1 cellular context compared by ENCODE assay signal in the genomic region with DNA sequence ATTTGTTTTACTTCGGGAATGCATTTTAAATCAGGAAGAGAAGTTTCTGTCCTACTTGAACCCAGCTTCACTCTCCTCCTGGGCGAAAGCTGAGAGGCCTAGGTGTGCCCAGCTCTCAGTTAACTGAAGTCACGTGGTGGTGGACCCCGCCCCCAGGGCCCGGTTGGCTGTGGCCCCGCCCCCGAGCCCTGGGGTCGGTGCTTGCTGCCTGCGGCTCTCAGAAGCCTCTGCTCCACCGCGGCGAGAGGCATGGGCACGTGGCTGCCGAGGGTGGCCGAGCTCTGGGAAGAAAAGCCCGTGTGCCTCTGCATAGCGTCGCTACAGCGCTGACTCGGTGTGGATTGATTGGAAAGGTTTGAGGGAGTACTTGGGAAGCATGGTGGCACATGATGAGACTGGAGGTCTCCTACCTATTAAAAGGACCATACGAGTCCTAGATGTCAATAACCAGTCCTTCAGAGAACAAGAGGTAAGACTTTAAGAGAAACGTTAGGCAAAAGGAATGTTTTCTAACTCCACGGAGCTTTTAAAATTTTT.
A peak's percentile ranks its signal among the peaks of the same experiment; 100 is the strongest.
TF ChIP-seq lines count a peak whose summit lies in the region.

No MANE protein-coding gene starts in this region.

TF ChIP-seq in HEK293, 187 proteins besides CTCF, POLR2A, EP300 and RAD21 (continued from another document and continues in another):
- TF ChIP-seq, protein P1, sequence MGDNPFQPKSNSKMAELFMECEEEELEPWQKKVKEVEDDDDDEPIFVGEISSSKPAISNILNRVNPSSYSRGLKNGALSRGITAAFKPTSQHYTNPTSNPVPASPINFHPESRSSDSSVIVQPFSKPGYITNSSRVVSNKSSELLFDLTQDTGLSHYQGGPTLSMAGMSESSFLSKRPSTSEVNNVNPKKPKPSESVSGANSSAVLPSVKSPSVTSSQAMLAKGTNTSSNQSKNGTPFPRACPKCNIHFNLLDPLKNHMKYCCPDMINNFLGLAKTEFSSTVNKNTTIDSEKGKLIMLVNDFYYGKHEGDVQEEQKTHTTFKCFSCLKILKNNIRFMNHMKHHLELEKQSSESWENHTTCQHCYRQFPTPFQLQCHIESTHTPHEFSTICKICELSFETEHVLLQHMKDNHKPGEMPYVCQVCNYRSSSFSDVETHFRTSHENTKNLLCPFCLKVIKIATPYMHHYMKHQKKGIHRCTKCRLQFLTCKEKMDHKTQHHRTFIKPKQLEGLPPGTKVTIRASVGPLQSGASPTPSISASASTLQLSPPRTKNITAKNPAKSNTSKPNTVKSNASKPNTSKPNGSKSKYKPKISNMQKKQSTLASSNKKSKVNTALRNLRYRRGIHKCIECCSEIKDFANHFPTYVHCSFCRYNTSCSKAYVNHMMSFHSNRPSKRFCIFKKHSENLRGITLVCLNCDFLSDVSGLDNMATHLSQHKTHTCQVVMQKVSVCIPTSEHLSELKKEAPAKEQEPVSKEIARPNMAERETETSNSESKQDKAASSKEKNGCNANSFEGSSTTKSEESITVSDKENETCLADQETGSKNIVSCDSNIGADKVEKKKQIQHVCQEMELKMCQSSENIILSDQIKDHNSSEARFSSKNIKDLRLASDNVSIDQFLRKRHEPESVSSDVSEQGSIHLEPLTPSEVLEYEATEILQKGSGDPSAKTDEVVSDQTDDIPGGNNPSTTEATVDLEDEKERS (tag by site-specific recombination; IDR thresholded peaks at IDR 0.05), result no peak
- TF ChIP-seq, protein P2, sequence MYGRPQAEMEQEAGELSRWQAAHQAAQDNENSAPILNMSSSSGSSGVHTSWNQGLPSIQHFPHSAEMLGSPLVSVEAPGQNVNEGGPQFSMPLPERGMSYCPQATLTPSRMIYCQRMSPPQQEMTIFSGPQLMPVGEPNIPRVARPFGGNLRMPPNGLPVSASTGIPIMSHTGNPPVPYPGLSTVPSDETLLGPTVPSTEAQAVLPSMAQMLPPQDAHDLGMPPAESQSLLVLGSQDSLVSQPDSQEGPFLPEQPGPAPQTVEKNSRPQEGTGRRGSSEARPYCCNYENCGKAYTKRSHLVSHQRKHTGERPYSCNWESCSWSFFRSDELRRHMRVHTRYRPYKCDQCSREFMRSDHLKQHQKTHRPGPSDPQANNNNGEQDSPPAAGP (tag by site-specific recombination; IDR thresholded peaks at IDR 0.05), result peak; percentile 44; the same call in 1 of the 2 replicates
- TF ChIP-seq, protein P3, sequence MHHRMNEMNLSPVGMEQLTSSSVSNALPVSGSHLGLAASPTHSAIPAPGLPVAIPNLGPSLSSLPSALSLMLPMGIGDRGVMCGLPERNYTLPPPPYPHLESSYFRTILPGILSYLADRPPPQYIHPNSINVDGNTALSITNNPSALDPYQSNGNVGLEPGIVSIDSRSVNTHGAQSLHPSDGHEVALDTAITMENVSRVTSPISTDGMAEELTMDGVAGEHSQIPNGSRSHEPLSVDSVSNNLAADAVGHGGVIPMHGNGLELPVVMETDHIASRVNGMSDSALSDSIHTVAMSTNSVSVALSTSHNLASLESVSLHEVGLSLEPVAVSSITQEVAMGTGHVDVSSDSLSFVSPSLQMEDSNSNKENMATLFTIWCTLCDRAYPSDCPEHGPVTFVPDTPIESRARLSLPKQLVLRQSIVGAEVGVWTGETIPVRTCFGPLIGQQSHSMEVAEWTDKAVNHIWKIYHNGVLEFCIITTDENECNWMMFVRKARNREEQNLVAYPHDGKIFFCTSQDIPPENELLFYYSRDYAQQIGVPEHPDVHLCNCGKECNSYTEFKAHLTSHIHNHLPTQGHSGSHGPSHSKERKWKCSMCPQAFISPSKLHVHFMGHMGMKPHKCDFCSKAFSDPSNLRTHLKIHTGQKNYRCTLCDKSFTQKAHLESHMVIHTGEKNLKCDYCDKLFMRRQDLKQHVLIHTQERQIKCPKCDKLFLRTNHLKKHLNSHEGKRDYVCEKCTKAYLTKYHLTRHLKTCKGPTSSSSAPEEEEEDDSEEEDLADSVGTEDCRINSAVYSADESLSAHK (tag by site-specific recombination; IDR thresholded peaks at IDR 0.05), result peak; percentile 49; the same call in 1 of the 2 replicates
- TF ChIP-seq ZNF747 (tag by site-specific recombination; IDR thresholded peaks at IDR 0.05) (no peak), ZNF112 (tag by site-specific recombination; IDR thresholded peaks at IDR 0.05) (no peak), ZNF510 (tag by site-specific recombination; IDR thresholded peaks at IDR 0.05; ENCODE audit: insufficient replicate concordance) (no peak), ZNF266 (tag by site-specific recombination; IDR thresholded peaks at IDR 0.05; ENCODE audit: low read depth) (no peak), GLI2 (tag by site-specific recombination; IDR thresholded peaks at IDR 0.05; ENCODE audit: borderline replicate concordance, low read depth) (no peak), ZNF292 (tag by site-specific recombination; IDR thresholded peaks at IDR 0.05; ENCODE audit: borderline replicate concordance, low read depth) (no peak), ZNF548 (tag by site-specific recombination; IDR thresholded peaks at IDR 0.05) (no peak), ZNF211 (tag by site-specific recombination; IDR thresholded peaks at IDR 0.05; ENCODE audit: low read depth) (no peak), ZNF239 (tag by site-specific recombination; IDR thresholded peaks at IDR 0.05) (no peak), ZNF571 (tag by site-specific recombination; IDR thresholded peaks at IDR 0.05) (no peak), GLI4 (tag by site-specific recombination; IDR thresholded peaks at IDR 0.05) (no peak), ZFP41 (tag by site-specific recombination; IDR thresholded peaks at IDR 0.05; ENCODE audit: borderline replicate concordance) (no peak), ZNF654 (tag by site-specific recombination; IDR thresholded peaks at IDR 0.05; ENCODE audit: low read depth) (no peak), ZNF426 (tag by site-specific recombination; IDR thresholded peaks at IDR 0.05) (no peak), TCF7L2 (IDR thresholded peaks at IDR 0.05; ENCODE audit: borderline replicate concordance, low read depth, low read length) (no peak), ZNF24 (tag by site-specific recombination; IDR thresholded peaks at IDR 0.05) (no peak), EGR2 (tag by site-specific recombination; IDR thresholded peaks at IDR 0.05; ENCODE audit: low read depth) (no peak), YY2 (tag by site-specific recombination; IDR thresholded peaks at IDR 0.05) (no peak), ZSCAN30 (tag by site-specific recombination; IDR thresholded peaks at IDR 0.05) (peak; percentile 88), ZNF155 (tag by site-specific recombination; IDR thresholded peaks at IDR 0.05) (no peak), ZNF610 (tag by site-specific recombination; IDR thresholded peaks at IDR 0.05; ENCODE audit: borderline replicate concordance) (no peak), ZBTB20 (tag by site-specific recombination; IDR thresholded peaks at IDR 0.05) (no peak), ZBTB17 (tag by site-specific recombination; IDR thresholded peaks at IDR 0.05) (peak; percentile 80), ZIC2 (tag by site-specific recombination; IDR thresholded peaks at IDR 0.05) (no peak), ZBTB1 (tag by site-specific recombination; IDR thresholded peaks at IDR 0.05) (no peak), ZNF558 (tag by site-specific recombination; IDR thresholded peaks at IDR 0.05) (no peak), ZNF175 (tag by site-specific recombination; IDR thresholded peaks at IDR 0.05) (no peak)
- TF ChIP-seq, protein P4, sequence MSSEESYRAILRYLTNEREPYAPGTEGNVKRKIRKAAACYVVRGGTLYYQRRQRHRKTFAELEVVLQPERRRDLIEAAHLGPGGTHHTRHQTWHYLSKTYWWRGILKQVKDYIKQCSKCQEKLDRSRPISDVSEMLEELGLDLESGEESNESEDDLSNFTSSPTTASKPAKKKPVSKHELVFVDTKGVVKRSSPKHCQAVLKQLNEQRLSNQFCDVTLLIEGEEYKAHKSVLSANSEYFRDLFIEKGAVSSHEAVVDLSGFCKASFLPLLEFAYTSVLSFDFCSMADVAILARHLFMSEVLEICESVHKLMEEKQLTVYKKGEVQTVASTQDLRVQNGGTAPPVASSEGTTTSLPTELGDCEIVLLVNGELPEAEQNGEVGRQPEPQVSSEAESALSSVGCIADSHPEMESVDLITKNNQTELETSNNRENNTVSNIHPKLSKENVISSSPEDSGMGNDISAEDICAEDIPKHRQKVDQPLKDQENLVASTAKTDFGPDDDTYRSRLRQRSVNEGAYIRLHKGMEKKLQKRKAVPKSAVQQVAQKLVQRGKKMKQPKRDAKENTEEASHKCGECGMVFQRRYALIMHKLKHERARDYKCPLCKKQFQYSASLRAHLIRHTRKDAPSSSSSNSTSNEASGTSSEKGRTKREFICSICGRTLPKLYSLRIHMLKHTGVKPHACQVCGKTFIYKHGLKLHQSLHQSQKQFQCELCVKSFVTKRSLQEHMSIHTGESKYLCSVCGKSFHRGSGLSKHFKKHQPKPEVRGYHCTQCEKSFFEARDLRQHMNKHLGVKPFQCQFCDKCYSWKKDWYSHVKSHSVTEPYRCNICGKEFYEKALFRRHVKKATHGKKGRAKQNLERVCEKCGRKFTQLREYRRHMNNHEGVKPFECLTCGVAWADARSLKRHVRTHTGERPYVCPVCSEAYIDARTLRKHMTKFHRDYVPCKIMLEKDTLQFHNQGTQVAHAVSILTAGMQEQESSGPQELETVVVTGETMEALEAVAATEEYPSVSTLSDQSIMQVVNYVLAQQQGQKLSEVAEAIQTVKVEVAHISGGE (tag by site-specific recombination; conservative IDR thresholded peaks at IDR 0.05; ENCODE audit: low read depth), result no peak; the same call in 1 of the 2 replicates
- TF ChIP-seq, protein P5, sequence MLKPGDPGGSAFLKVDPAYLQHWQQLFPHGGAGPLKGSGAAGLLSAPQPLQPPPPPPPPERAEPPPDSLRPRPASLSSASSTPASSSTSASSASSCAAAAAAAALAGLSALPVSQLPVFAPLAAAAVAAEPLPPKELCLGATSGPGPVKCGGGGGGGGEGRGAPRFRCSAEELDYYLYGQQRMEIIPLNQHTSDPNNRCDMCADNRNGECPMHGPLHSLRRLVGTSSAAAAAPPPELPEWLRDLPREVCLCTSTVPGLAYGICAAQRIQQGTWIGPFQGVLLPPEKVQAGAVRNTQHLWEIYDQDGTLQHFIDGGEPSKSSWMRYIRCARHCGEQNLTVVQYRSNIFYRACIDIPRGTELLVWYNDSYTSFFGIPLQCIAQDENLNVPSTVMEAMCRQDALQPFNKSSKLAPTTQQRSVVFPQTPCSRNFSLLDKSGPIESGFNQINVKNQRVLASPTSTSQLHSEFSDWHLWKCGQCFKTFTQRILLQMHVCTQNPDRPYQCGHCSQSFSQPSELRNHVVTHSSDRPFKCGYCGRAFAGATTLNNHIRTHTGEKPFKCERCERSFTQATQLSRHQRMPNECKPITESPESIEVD (tag by site-specific recombination; IDR thresholded peaks at IDR 0.05), result no peak
- TF ChIP-seq, protein P6, sequence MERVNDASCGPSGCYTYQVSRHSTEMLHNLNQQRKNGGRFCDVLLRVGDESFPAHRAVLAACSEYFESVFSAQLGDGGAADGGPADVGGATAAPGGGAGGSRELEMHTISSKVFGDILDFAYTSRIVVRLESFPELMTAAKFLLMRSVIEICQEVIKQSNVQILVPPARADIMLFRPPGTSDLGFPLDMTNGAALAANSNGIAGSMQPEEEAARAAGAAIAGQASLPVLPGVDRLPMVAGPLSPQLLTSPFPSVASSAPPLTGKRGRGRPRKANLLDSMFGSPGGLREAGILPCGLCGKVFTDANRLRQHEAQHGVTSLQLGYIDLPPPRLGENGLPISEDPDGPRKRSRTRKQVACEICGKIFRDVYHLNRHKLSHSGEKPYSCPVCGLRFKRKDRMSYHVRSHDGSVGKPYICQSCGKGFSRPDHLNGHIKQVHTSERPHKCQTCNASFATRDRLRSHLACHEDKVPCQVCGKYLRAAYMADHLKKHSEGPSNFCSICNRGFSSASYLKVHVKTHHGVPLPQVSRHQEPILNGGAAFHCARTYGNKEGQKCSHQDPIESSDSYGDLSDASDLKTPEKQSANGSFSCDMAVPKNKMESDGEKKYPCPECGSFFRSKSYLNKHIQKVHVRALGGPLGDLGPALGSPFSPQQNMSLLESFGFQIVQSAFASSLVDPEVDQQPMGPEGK (tag by site-specific recombination; IDR thresholded peaks at IDR 0.05), result peak; percentile 72
- TF ChIP-seq, protein P7, sequence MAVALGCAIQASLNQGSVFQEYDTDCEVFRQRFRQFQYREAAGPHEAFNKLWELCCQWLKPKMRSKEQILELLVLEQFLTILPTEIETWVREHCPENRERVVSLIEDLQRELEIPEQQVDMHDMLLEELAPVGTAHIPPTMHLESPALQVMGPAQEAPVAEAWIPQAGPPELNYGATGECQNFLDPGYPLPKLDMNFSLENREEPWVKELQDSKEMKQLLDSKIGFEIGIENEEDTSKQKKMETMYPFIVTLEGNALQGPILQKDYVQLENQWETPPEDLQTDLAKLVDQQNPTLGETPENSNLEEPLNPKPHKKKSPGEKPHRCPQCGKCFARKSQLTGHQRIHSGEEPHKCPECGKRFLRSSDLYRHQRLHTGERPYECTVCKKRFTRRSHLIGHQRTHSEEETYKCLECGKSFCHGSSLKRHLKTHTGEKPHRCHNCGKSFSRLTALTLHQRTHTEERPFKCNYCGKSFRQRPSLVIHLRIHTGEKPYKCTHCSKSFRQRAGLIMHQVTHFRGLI (tag by site-specific recombination; IDR thresholded peaks at IDR 0.05), result no peak
- TF ChIP-seq, protein P8, sequence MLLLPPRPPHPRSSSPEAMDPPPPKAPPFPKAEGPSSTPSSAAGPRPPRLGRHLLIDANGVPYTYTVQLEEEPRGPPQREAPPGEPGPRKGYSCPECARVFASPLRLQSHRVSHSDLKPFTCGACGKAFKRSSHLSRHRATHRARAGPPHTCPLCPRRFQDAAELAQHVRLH (tag by site-specific recombination; IDR thresholded peaks at IDR 0.05), result no peak
- TF ChIP-seq, protein P9, sequence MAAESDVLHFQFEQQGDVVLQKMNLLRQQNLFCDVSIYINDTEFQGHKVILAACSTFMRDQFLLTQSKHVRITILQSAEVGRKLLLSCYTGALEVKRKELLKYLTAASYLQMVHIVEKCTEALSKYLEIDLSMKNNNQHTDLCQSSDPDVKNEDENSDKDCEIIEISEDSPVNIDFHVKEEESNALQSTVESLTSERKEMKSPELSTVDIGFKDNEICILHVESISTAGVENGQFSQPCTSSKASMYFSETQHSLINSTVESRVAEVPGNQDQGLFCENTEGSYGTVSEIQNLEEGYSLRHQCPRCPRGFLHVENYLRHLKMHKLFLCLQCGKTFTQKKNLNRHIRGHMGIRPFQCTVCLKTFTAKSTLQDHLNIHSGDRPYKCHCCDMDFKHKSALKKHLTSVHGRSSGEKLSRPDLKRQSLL (tag by site-specific recombination; IDR thresholded peaks at IDR 0.05), result no peak
- TF ChIP-seq, protein P10, sequence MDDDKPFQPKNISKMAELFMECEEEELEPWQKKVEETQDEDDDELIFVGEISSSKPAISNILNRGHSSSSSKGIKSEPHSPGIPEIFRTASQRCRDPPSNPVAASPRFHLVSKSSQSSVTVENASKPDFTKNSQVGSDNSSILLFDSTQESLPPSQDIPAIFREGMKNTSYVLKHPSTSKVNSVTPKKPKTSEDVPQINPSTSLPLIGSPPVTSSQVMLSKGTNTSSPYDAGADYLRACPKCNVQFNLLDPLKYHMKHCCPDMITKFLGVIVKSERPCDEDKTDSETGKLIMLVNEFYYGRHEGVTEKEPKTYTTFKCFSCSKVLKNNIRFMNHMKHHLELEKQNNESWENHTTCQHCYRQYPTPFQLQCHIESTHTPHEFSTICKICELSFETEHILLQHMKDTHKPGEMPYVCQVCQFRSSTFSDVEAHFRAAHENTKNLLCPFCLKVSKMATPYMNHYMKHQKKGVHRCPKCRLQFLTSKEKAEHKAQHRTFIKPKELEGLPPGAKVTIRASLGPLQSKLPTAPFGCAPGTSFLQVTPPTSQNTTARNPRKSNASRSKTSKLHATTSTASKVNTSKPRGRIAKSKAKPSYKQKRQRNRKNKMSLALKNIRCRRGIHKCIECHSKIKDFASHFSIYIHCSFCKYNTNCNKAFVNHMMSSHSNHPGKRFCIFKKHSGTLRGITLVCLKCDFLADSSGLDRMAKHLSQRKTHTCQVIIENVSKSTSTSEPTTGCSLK (tag by site-specific recombination; IDR thresholded peaks at IDR 0.05), result no peak
